In the genomic region with DNA sequence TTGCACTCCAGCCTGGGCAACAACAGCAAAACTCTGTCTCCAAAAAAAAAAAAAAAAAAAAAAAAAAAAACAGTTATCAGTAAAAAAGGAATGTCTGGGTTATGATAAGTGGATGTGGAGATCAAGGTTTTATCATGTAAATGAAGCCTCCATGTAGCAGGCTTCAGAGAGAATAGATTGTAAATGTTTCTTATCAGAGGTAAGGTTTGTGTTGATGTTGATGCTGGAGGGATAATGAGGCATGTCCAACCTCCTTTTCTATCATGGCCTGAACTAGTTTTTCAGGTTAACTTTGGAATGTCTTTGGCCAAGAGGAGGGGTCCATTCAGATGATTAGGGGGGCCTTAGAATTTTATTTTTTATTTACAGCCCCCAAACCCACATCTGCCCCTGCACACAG, we compare ENCODE assay signal across 1 cellular context.
TF ChIP-seq lines count a peak whose summit lies in the region.

No MANE protein-coding gene starts in this region.

TF ChIP-seq in GM12878, 131 proteins besides CTCF, POLR2A, EP300 and RAD21:
- no peak for TF ChIP-seq ATF7 (IDR thresholded peaks at IDR 0.05; ENCODE audit: low read depth)
- TF ChIP-seq, protein P1, sequence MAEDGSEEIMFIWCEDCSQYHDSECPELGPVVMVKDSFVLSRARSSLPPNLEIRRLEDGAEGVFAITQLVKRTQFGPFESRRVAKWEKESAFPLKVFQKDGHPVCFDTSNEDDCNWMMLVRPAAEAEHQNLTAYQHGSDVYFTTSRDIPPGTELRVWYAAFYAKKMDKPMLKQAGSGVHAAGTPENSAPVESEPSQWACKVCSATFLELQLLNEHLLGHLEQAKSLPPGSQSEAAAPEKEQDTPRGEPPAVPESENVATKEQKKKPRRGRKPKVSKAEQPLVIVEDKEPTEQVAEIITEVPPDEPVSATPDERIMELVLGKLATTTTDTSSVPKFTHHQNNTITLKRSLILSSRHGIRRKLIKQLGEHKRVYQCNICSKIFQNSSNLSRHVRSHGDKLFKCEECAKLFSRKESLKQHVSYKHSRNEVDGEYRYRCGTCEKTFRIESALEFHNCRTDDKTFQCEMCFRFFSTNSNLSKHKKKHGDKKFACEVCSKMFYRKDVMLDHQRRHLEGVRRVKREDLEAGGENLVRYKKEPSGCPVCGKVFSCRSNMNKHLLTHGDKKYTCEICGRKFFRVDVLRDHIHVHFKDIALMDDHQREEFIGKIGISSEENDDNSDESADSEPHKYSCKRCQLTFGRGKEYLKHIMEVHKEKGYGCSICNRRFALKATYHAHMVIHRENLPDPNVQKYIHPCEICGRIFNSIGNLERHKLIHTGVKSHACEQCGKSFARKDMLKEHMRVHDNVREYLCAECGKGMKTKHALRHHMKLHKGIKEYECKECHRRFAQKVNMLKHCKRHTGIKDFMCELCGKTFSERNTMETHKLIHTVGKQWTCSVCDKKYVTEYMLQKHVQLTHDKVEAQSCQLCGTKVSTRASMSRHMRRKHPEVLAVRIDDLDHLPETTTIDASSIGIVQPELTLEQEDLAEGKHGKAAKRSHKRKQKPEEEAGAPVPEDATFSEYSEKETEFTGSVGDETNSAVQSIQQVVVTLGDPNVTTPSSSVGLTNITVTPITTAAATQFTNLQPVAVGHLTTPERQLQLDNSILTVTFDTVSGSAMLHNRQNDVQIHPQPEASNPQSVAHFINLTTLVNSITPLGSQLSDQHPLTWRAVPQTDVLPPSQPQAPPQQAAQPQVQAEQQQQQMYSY (CRISPR knock-in tag; IDR thresholded peaks at IDR 0.05), result no peak
- TF ChIP-seq ZNF622 (IDR thresholded peaks at IDR 0.05), result no peak
- TF ChIP-seq RB1 (IDR thresholded peaks at IDR 0.05; ENCODE audit: borderline replicate concordance), result no peak
- TF ChIP-seq, protein P2, sequence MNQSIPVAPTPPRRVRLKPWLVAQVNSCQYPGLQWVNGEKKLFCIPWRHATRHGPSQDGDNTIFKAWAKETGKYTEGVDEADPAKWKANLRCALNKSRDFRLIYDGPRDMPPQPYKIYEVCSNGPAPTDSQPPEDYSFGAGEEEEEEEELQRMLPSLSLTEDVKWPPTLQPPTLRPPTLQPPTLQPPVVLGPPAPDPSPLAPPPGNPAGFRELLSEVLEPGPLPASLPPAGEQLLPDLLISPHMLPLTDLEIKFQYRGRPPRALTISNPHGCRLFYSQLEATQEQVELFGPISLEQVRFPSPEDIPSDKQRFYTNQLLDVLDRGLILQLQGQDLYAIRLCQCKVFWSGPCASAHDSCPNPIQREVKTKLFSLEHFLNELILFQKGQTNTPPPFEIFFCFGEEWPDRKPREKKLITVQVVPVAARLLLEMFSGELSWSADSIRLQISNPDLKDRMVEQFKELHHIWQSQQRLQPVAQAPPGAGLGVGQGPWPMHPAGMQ (IDR thresholded peaks at IDR 0.05; ENCODE audit: borderline replicate concordance), result no peak
- TF ChIP-seq MEF2A (IDR thresholded peaks at IDR 0.05; ENCODE audit: insufficient read depth, low read depth, low read length), result no peak
- TF ChIP-seq, protein P3, sequence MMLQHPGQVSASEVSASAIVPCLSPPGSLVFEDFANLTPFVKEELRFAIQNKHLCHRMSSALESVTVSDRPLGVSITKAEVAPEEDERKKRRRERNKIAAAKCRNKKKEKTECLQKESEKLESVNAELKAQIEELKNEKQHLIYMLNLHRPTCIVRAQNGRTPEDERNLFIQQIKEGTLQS (IDR thresholded peaks at IDR 0.05; ENCODE audit: borderline replicate concordance, extremely low read depth, low read depth, low read length), result no peak
